ENCODE assay signal across 22 cellular contexts in the genomic region with DNA sequence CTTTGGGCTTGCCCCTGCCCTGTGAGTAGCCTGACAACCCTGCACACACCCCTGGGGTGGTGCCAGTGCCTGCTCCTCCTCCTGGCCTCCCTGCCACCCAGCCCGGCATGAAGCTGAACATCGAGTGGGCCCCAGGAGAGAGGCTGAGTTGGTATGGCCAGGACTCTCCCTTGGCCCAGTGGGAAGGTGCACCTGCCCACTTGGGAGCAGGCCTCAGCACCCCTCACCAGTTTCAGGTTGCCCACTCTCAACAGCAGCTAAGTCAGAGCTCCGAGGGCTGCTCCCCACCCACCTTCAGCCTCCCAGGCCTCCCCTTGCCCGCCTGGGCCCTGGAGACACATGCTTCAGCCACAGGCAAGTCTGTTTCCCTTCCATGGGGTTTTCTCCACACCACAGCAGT.
DNase-seq lines count a peak whose midpoint lies in the region; ATAC-seq and TF ChIP-seq lines count a peak whose summit lies in the region.
"Had no signal": no experiment of that assay in that cellular context is flagged by ENCODE, and none has a peak within 500 bp of the region (broad histone marks: within the 10 kb centered on the region; RNA-seq: fewer than 3 reads in every experiment).

No MANE protein-coding gene starts in this region.

- no peak overlapping the region for H2BK120ac ChIP-seq in mesenchymal stem cell (ENCODE audit: low read depth, low read length)

- peak overlapping the region; percentile 33 for H2BK15ac ChIP-seq in mesenchymal stem cell (ENCODE audit: low read depth, poor library complexity, severe bottlenecking)

- no peaks in the 10 kb centered on the region for H3K79me1 ChIP-seq in mesenchymal stem cell (replicated peaks; ENCODE audit: low read length, poor library complexity, severe bottlenecking)

- H2AFZ ChIP-seq in mesenchymal stem cell (ENCODE audit: low read depth, low read length): no peak overlapping the region

- in situ Hi-C loops in gastrocnemius medialis (cut with MboI; ENCODE audit: low sequenced_read_pairs in 4 of 4): no loop called here

- H3K27ac ChIP-seq in A673 (ENCODE audit: low read depth, low read length, poor library complexity, severe bottlenecking): peak overlapping the region; percentile 50
- no peak overlapping the region for H3K27ac ChIP-seq in mesenchymal stem cell (ENCODE audit: low read length, poor library complexity, severe bottlenecking)
- peak overlapping the region; percentile 83 to 93 (median 88) for H3K27ac ChIP-seq in gastrocnemius medialis
- H3K27ac ChIP-seq: SK-N-MC, thyroid gland, VCaP had no signal

- peaks cover 38% of the 10 kb centered on the region for H3K4me1 ChIP-seq in A673 (ENCODE audit: insufficient read depth, low read length, poor library complexity, severe bottlenecking)
- peaks cover 3% of the 10 kb centered on the region for H3K4me1 ChIP-seq in mesenchymal stem cell (ENCODE audit: control insufficient read depth, insufficient read depth, low read depth, low read length)
- peaks cover 40 to 86% of the 10 kb centered on the region in 2 donors for H3K4me1 ChIP-seq in gastrocnemius medialis

- H3K27me3 Mint-ChIP-seq in activated T-helper 17 cell treated with anti-CD3 and anti-CD28 coated beads, Interleukin-2, amount 50 U/mL, for 72 hours: no peaks in the 10 kb centered on the region
- H3K27me3 Mint-ChIP-seq in activated T-helper 1 cell treated with anti-CD3 and anti-CD28 coated beads, Interleukin-12 subunit alpha, Interleukin-12 subunit beta, Interleukin-2, Interleukin-4 antibody, amounts not matched to agents 30 ng/mL and 10 ng/mL and 1 ng/mL, durations not matched to agents 14 hours and 24 hours and 36 hours (ENCODE audit: insufficient read depth): no peaks in the 10 kb centered on the region
- H3K27me3 Mint-ChIP-seq: activated CD4-positive, alpha-beta T cell treated with anti-CD3 and anti-CD28 coated beads, Interleukin-2, amount 10 ng/mL, durations not matched to agents 24 days and 14 days had no signal

- H2BK12ac ChIP-seq in mesenchymal stem cell (ENCODE audit: low read length in 2 of 2): no peak overlapping the region

- H3K36me3 ChIP-seq in A673 (ENCODE audit: insufficient read depth, low read length, poor library complexity, severe bottlenecking) (no peaks in the 10 kb centered on the region), mesenchymal stem cell (ENCODE audit: control insufficient read depth in 1 of 2, insufficient read depth in 2 of 2, low read depth in 1 of 2, low read length in 2 of 2) (peaks cover 12 to 13% of the 10 kb centered on the region in 2 experiments), gastrocnemius medialis (no peaks in the 10 kb centered on the region)
- H3K36me3 ChIP-seq: BE2C, thyroid gland had no signal

- BruUV-seq in A673 (replicated peaks; lab: Mats Ljungman, UMichigan): no TSS peak

- H2AK5ac ChIP-seq in mesenchymal stem cell (ENCODE audit: low read length, severe bottlenecking): no peak overlapping the region

- H3K27ac Mint-ChIP-seq in activated T-helper 17 cell treated with anti-CD3 and anti-CD28 coated beads, Interleukin-2, amount 50 U/mL, for 72 hours: no peak overlapping the region
- no peak overlapping the region for H3K27ac Mint-ChIP-seq in activated T-helper 1 cell treated with anti-CD3 and anti-CD28 coated beads, Interleukin-12 subunit alpha, Interleukin-12 subunit beta, Interleukin-2, Interleukin-4 antibody, amounts not matched to agents 30 ng/mL and 10 ng/mL and 1 ng/mL, durations not matched to agents 14 hours and 24 hours and 36 hours
- H3K27ac Mint-ChIP-seq: activated CD4-positive, alpha-beta T cell treated with anti-CD3 and anti-CD28 coated beads, Interleukin-2, amount 10 ng/mL, durations not matched to agents 24 days and 14 days; activated naive CD8-positive, alpha-beta T cell treated with anti-CD3 and anti-CD28 coated beads, Interleukin-2, amount 10 ng/mL, durations not matched to agents 7 days and 5 days; stimulated activated naive B cell treated with anti-CD40 and anti-IgM and Interleukin-4, amounts not matched to agents 10 μg/mL and 1 μg/mL and 100 μg/mL, for 72 hours had no signal

- POLR2A ChIA-PET in A673 (lab: Charles Lee; ENCODE audit: low non-redundant PET): no interaction called here

- no peak overlapping the region for H3K23ac ChIP-seq in mesenchymal stem cell (ENCODE audit: low read length in 2 of 2)

- H3K4ac ChIP-seq in mesenchymal stem cell (ENCODE audit: low read depth in 1 of 2, low read length in 2 of 2): no peak overlapping the region

- H3K9me3 Mint-ChIP-seq in activated T-helper 17 cell treated with anti-CD3 and anti-CD28 coated beads, Interleukin-2, amount 50 U/mL, for 72 hours: no peaks in the 10 kb centered on the region
- no peaks in the 10 kb centered on the region for H3K9me3 Mint-ChIP-seq in activated T-helper 1 cell treated with anti-CD3 and anti-CD28 coated beads, Interleukin-12 subunit alpha, Interleukin-12 subunit beta, Interleukin-2, Interleukin-4 antibody, amounts not matched to agents 30 ng/mL and 10 ng/mL and 1 ng/mL, durations not matched to agents 14 hours and 24 hours and 36 hours
- H3K9me3 Mint-ChIP-seq: activated CD4-positive, alpha-beta T cell treated with anti-CD3 and anti-CD28 coated beads, Interleukin-2, amount 10 ng/mL, durations not matched to agents 24 days and 14 days; activated naive CD8-positive, alpha-beta T cell treated with anti-CD3 and anti-CD28 coated beads, Interleukin-2, amount 10 ng/mL, durations not matched to agents 7 days and 5 days; stimulated activated naive B cell treated with anti-CD40 and anti-IgM and Interleukin-4, amounts not matched to agents 10 μg/mL and 1 μg/mL and 100 μg/mL, for 72 hours had no signal

- H3K9ac ChIP-seq in mesenchymal stem cell (ENCODE audit: low read length): peak overlapping the region; percentile 43

- no peaks in the 10 kb centered on the region for H3K36me3 Mint-ChIP-seq in activated T-helper 17 cell treated with anti-CD3 and anti-CD28 coated beads, Interleukin-2, amount 50 U/mL, for 72 hours (ENCODE audit: low read depth)
- no peaks in the 10 kb centered on the region for H3K36me3 Mint-ChIP-seq in activated T-helper 1 cell treated with anti-CD3 and anti-CD28 coated beads, Interleukin-12 subunit alpha, Interleukin-12 subunit beta, Interleukin-2, Interleukin-4 antibody, amounts not matched to agents 30 ng/mL and 10 ng/mL and 1 ng/mL, durations not matched to agents 14 hours and 24 hours and 36 hours (ENCODE audit: low read depth)
- H3K36me3 Mint-ChIP-seq: activated naive CD8-positive, alpha-beta T cell treated with anti-CD3 and anti-CD28 coated beads, Interleukin-2, amount 10 ng/mL, durations not matched to agents 7 days and 5 days; stimulated activated naive B cell treated with anti-CD40 and anti-IgM and Interleukin-4, amounts not matched to agents 10 μg/mL and 1 μg/mL and 100 μg/mL, for 72 hours had no signal

- H2BK5ac ChIP-seq in mesenchymal stem cell (ENCODE audit: low read depth, low read length, poor library complexity, severe bottlenecking): no peak overlapping the region

- H3K9me3 ChIP-seq in A673 (ENCODE audit: low read depth, low read length, poor library complexity, severe bottlenecking): no peaks in the 10 kb centered on the region
- H3K9me3 ChIP-seq in mesenchymal stem cell (ENCODE audit: control insufficient read depth, low read length): no peaks in the 10 kb centered on the region
- no peaks in the 10 kb centered on the region for H3K9me3 ChIP-seq in gastrocnemius medialis
- H3K9me3 ChIP-seq: BE2C, thyroid gland had no signal

- H3K4me3 Mint-ChIP-seq in activated T-helper 17 cell treated with anti-CD3 and anti-CD28 coated beads, Interleukin-2, amount 50 U/mL, for 72 hours: no peak overlapping the region
- H3K4me3 Mint-ChIP-seq in activated T-helper 1 cell treated with anti-CD3 and anti-CD28 coated beads, Interleukin-12 subunit alpha, Interleukin-12 subunit beta, Interleukin-2, Interleukin-4 antibody, amounts not matched to agents 30 ng/mL and 10 ng/mL and 1 ng/mL, durations not matched to agents 14 hours and 24 hours and 36 hours: no peak overlapping the region
- H3K4me3 Mint-ChIP-seq: activated CD4-positive, alpha-beta T cell treated with anti-CD3 and anti-CD28 coated beads, Interleukin-2, amount 10 ng/mL, durations not matched to agents 24 days and 14 days; activated naive CD8-positive, alpha-beta T cell treated with anti-CD3 and anti-CD28 coated beads, Interleukin-2, amount 10 ng/mL, durations not matched to agents 7 days and 5 days; stimulated activated naive B cell treated with anti-CD40 and anti-IgM and Interleukin-4, amounts not matched to agents 10 μg/mL and 1 μg/mL and 100 μg/mL, for 72 hours had no signal

- intact Hi-C loops in A673 (cut with micrococcal nuclease; ENCODE audit: unreplicated experiment) (no loop called here), gastrocnemius medialis (cut with DNase I; ENCODE audit: low total_unique reads) (no loop called here)
- intact Hi-C loops in activated T-helper 1 cell treated with anti-CD3 and anti-CD28 coated beads, Interleukin-12 subunit alpha, Interleukin-12 subunit beta, Interleukin-2, Interleukin-4 antibody, amounts not matched to agents 30 ng/mL and 10 ng/mL and 1 ng/mL, durations not matched to agents 14 hours and 24 hours and 36 hours (cut with micrococcal nuclease): no loop called here

- H3K27me3 ChIP-seq in A673 (replicated peaks; ENCODE audit: insufficient read depth, low read depth, low read length, poor library complexity) (no peaks in the 10 kb centered on the region), mesenchymal stem cell (ENCODE audit: control insufficient read depth in 1 of 2, insufficient read depth in 1 of 2, low read length in 2 of 2) (no peaks in the 10 kb centered on the region), gastrocnemius medialis (no peaks in the 10 kb centered on the region)
- H3K27me3 ChIP-seq: BE2C, thyroid gland had no signal

- H3K4me2 ChIP-seq in mesenchymal stem cell (ENCODE audit: low read length, poor library complexity, severe bottlenecking): no peak overlapping the region

- TF ChIP-seq POLR2A in gastrocnemius medialis (IDR thresholded peaks at IDR 0.05): no peak

- no peak overlapping the region for H3K14ac ChIP-seq in mesenchymal stem cell (ENCODE audit: low read length in 2 of 2)

- no peak for DNase-seq in A673 (ENCODE audit: low spot score)
- DNase-seq in mesenchymal stem cell: no peak
- DNase-seq in gastrocnemius medialis: no peak
- no peak for DNase-seq in activated effector memory CD4-positive, alpha-beta T cell treated with anti-CD3 and anti-CD28 coated beads, Interleukin-2, amount 50 U/mL, for 16 hours
- no peak for DNase-seq in stimulated activated CD4-positive, alpha-beta T cell treated with anti-CD3 and anti-CD28 coated beads, Interleukin-2, amount 100 ng/mL, for 24 hours
- no peak for DNase-seq in Ammon's horn (ENCODE audit: low spot score)
- DNase-seq in activated T-helper 1 cell treated with anti-CD3 and anti-CD28 coated beads, Interleukin-12 subunit alpha, Interleukin-12 subunit beta, Interleukin-2, Interleukin-4 antibody, amounts not matched to agents 30 ng/mL and 10 ng/mL and 1 ng/mL, durations not matched to agents 14 hours and 24 hours and 36 hours (ENCODE audit: low spot score): no peak
- DNase-seq: activated CD4-positive, alpha-beta T cell treated with anti-CD3 and anti-CD28 coated beads, Interleukin-2, amount 10 ng/mL, durations not matched to agents 24 days and 14 days; activated CD8-positive, alpha-beta memory T cell treated with anti-CD3 and anti-CD28 coated beads, Interleukin-2, amount 50 U/mL, for 4 hours; activated naive CD8-positive, alpha-beta T cell treated with anti-CD3 and anti-CD28 coated beads, Interleukin-2, amount 10 ng/mL, durations not matched to agents 7 days and 5 days; BE2C; COR-L47; DND-41; effector memory CD4-positive, alpha-beta T cell; kidney glomerular epithelial cell; NCI-H1417 treated with DMSO at 0.1 percent for 48 hours; stimulated activated CD4-positive, alpha-beta T cell treated with anti-CD3 and anti-CD28 coated beads, Interleukin-1b, Interleukin-23, amount 100 ng/mL, for 48 hours; stimulated activated naive B cell treated with anti-CD40 and anti-IgM and Interleukin-4, amounts not matched to agents 10 μg/mL and 1 μg/mL and 100 μg/mL, for 72 hours; thyroid gland had no signal

- no peak overlapping the region for H4K8ac ChIP-seq in mesenchymal stem cell (ENCODE audit: low read length)

- WGBS in mesenchymal stem cell: 96% methylated on average over 4 of the region's 4 CpGs

- H3K4me3 ChIP-seq in A673 (ENCODE audit: low read depth, low read length, poor library complexity, severe bottlenecking): no peak overlapping the region
- H3K4me3 ChIP-seq in mesenchymal stem cell (ENCODE audit: insufficient read depth in 1 of 2, low read depth in 1 of 2, low read length in 2 of 2): no peak overlapping the region
- no peak overlapping the region for H3K4me3 ChIP-seq in gastrocnemius medialis
- H3K4me3 ChIP-seq: SK-N-MC, thyroid gland had no signal

- H3K4me1 Mint-ChIP-seq in activated T-helper 17 cell treated with anti-CD3 and anti-CD28 coated beads, Interleukin-2, amount 50 U/mL, for 72 hours: no peaks in the 10 kb centered on the region
- no peaks in the 10 kb centered on the region for H3K4me1 Mint-ChIP-seq in activated T-helper 1 cell treated with anti-CD3 and anti-CD28 coated beads, Interleukin-12 subunit alpha, Interleukin-12 subunit beta, Interleukin-2, Interleukin-4 antibody, amounts not matched to agents 30 ng/mL and 10 ng/mL and 1 ng/mL, durations not matched to agents 14 hours and 24 hours and 36 hours (ENCODE audit: low read depth)
- H3K4me1 Mint-ChIP-seq: activated CD4-positive, alpha-beta T cell treated with anti-CD3 and anti-CD28 coated beads, Interleukin-2, amount 10 ng/mL, durations not matched to agents 24 days and 14 days; activated naive CD8-positive, alpha-beta T cell treated with anti-CD3 and anti-CD28 coated beads, Interleukin-2, amount 10 ng/mL, durations not matched to agents 7 days and 5 days; stimulated activated naive B cell treated with anti-CD40 and anti-IgM and Interleukin-4, amounts not matched to agents 10 μg/mL and 1 μg/mL and 100 μg/mL, for 72 hours had no signal

- CTCF ChIA-PET in A673 (lab: Charles Lee): no interaction called here

- TF ChIP-seq CTCF in A673 (conservative IDR thresholded peaks at IDR 0.05; ENCODE audit: low read depth, low read length) (no peak), gastrocnemius medialis (IDR thresholded peaks at IDR 0.05 in 4 of 5, conservative IDR thresholded peaks at IDR 0.05 in 1 of 5) (no peak)

- peak; percentile 9 for ATAC-seq in activated T-helper 17 cell treated with anti-CD3 and anti-CD28 coated beads, Interleukin-2, amount 50 U/mL, for 72 hours (replicated peaks)
- no peak for ATAC-seq in gastrocnemius medialis
- ATAC-seq: stimulated activated naive B cell treated with anti-CD40 and anti-IgM and Interleukin-4, amounts not matched to agents 10 μg/mL and 1 μg/mL and 100 μg/mL, for 72 hours had no signal

- peak overlapping the region; percentile 35 for H4K91ac ChIP-seq in mesenchymal stem cell (ENCODE audit: low read length)

- no peak overlapping the region for H3K18ac ChIP-seq in mesenchymal stem cell (ENCODE audit: low read depth in 1 of 2, low read length in 2 of 2)
